Comparison of ENCODE assay signal across 9 cellular contexts in the genomic region with DNA sequence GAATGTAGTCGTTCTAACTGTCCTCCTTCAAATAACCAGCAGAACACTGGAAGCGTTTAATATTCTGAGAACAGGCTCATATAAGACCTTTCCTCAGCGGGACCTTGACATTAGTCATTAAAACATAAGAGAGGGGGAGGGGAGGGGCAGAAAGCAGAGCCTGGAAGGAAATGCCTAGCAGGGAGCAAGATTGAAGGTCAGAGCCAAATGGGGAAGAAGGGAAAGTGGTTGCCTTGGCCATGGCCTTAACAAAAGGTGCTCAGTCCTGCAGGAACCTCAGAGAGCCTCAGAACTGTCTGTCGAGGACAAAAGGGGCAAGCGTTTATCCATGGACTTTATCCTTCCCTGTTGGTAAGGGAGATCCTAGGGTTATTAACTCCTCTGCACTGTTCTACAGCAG. TPM values are rescaled to one million over a fixed set of nuclear protein-coding genes. Genes with fewer than 3 reads are reported as not detected.
A peak's percentile ranks its signal among the peaks of the same experiment; 100 is the strongest.
DNase-seq lines count a peak whose midpoint lies in the region; ATAC-seq and TF ChIP-seq lines count a peak whose summit lies in the region.
"Had no signal": no experiment of that assay in that cellular context is flagged by ENCODE, and none has a peak within 500 bp of the region (broad histone marks: within the 10 kb centered on the region; RNA-seq: fewer than 3 reads in every experiment).

No MANE protein-coding gene starts in this region.

- H3K4me1 ChIP-seq in ectodermal cell (ENCODE audit: control insufficient read depth, insufficient read depth, low read length) = no peaks in the 10 kb centered on the region
- peaks cover 29% of the 10 kb centered on the region for H3K4me1 ChIP-seq in vagina

- no peaks in the 10 kb centered on the region for H3K9me3 Mint-ChIP-seq in activated naive CD4-positive, alpha-beta T cell treated with anti-CD3 and anti-CD28 coated beads, Interleukin-2, amount 50 U/mL, for 24 hours
- peaks cover 0 to 1% (median 0%) of the 10 kb centered on the region in 9 donors for H3K9me3 Mint-ChIP-seq in naive thymus-derived CD8-positive, alpha-beta T cell

- H3K36me3 ChIP-seq in ectodermal cell (ENCODE audit: control insufficient read depth, insufficient read depth, low read length) (no peaks in the 10 kb centered on the region), vagina (no peaks in the 10 kb centered on the region)

- peaks cover 46% of the 10 kb centered on the region for H3K27me3 ChIP-seq in ectodermal cell (ENCODE audit: control insufficient read depth, insufficient read depth, low read length, poor library complexity, severe bottlenecking)
- H3K27me3 ChIP-seq in vagina = no peaks in the 10 kb centered on the region

- peaks cover 2% of the 10 kb centered on the region for H3K36me3 Mint-ChIP-seq in activated naive CD4-positive, alpha-beta T cell treated with anti-CD3 and anti-CD28 coated beads, Interleukin-2, amount 50 U/mL, for 24 hours
- peaks cover 0 to 6% (median 6%) of the 10 kb centered on the region in 3 donors for H3K36me3 Mint-ChIP-seq in naive thymus-derived CD8-positive, alpha-beta T cell

- H3K27ac Mint-ChIP-seq in activated naive CD4-positive, alpha-beta T cell treated with anti-CD3 and anti-CD28 coated beads, Interleukin-2, amount 50 U/mL, for 24 hours = no peak overlapping the region
- H3K27ac Mint-ChIP-seq in naive thymus-derived CD8-positive, alpha-beta T cell = peak overlapping the region in 2 of 10 donors; percentile 46 to 68
- H3K27ac Mint-ChIP-seq: activated CD4-positive, alpha-beta T cell treated with anti-CD3 and anti-CD28 coated beads for 36 hours had no signal

- TF ChIP-seq POLR2A in vagina (IDR thresholded peaks at IDR 0.05) = no peak

- no peak for TF ChIP-seq CTCF in vagina (IDR thresholded peaks at IDR 0.05)

- DNase-seq in activated naive CD4-positive, alpha-beta T cell treated with Interleukin-2 at 50 U/mL for 16 hours = no peak
- no peak for DNase-seq in naive thymus-derived CD8-positive, alpha-beta T cell
- DNase-seq in vagina (ENCODE audit: extremely low spot score in 2 of 2) (no peak), DMS153 treated with DMSO at 0.1 percent for 48 hours (lab: John Stamatoyannopoulos, UW; ENCODE audit: unreplicated experiment) (no peak), NCI-H1105 (lab: John Stamatoyannopoulos, UW) (no peak)
- DNase-seq in stimulated activated naive CD4-positive, alpha-beta T cell (lab: John Stamatoyannopoulos, UW) = no peak

- H3K27ac ChIP-seq in ectodermal cell (ENCODE audit: insufficient read depth, low read depth, low read length, poor library complexity, severe bottlenecking) (no peak overlapping the region), vagina (peak overlapping the region; percentile 72)

- POLR2A ChIA-PET in naive thymus-derived CD8-positive, alpha-beta T cell (lab: Charles Lee) = no interaction called here

- peaks cover 44% of the 10 kb centered on the region for H3K27me3 Mint-ChIP-seq in activated naive CD4-positive, alpha-beta T cell treated with anti-CD3 and anti-CD28 coated beads, Interleukin-2, amount 50 U/mL, for 24 hours
- H3K27me3 Mint-ChIP-seq in naive thymus-derived CD8-positive, alpha-beta T cell = peaks cover 20 to 54% (median 46%) of the 10 kb centered on the region in 5 donors

- peaks cover 7% of the 10 kb centered on the region for H3K4me1 Mint-ChIP-seq in activated naive CD4-positive, alpha-beta T cell treated with anti-CD3 and anti-CD28 coated beads, Interleukin-2, amount 50 U/mL, for 24 hours
- peaks cover 4 to 9% (median 7%) of the 10 kb centered on the region in 4 donors for H3K4me1 Mint-ChIP-seq in naive thymus-derived CD8-positive, alpha-beta T cell
- H3K4me1 Mint-ChIP-seq: activated CD4-positive, alpha-beta T cell treated with anti-CD3 and anti-CD28 coated beads for 36 hours had no signal

- H3K9me3 ChIP-seq in ectodermal cell (ENCODE audit: control insufficient read depth, low read length) = peaks cover 2% of the 10 kb centered on the region
- H3K9me3 ChIP-seq in vagina = no peaks in the 10 kb centered on the region

- intact Hi-C loops in vagina (cut with DNase I) = no loop called here

- ATAC-seq in naive thymus-derived CD8-positive, alpha-beta T cell = no peak

- peak overlapping the region; percentile 82 for H3K4me3 Mint-ChIP-seq in activated naive CD4-positive, alpha-beta T cell treated with anti-CD3 and anti-CD28 coated beads, Interleukin-2, amount 50 U/mL, for 24 hours
- peak overlapping the region in 9 of 10 donors; percentile 38 to 83 (median 76) for H3K4me3 Mint-ChIP-seq in naive thymus-derived CD8-positive, alpha-beta T cell

- H3K4me3 ChIP-seq in ectodermal cell (ENCODE audit: insufficient read depth, low read depth, low read length) (peak overlapping the region; percentile 49), vagina (peak overlapping the region in 1 of 2 donors; percentile 83)

- 47 to 54% methylated on average over 5 of the region's 5 CpGs for WGBS in ectodermal cell, 2 experiments

RNA-seq across cellular contexts. Expression of gene PLA2R1, which starts 0.9 kb away (rescaled TPM):
- 0.37 TPM for polyA plus RNA-seq in ectodermal cell (2013, experiment 1 of 4)
- 0.60 TPM for polyA plus RNA-seq in ectodermal cell (2013, experiment 2 of 4)
- 0.53 TPM for polyA plus RNA-seq in ectodermal cell (2013, experiment 3 of 4)
- polyA plus RNA-seq in ectodermal cell (2013, experiment 4 of 4) = 0.65 TPM
- not detected for total RNA-seq in naive thymus-derived CD8-positive, alpha-beta T cell
- not detected for polyA plus RNA-seq in naive thymus-derived CD8-positive, alpha-beta T cell
- 24.3 TPM for total RNA-seq in vagina

Comparison
In these comparisons a context has a peak if more than half of its experiments do, and no peak if none do; other contexts are left out.
1. RNA of gene PLA2R1, which starts 0.9 kb away (total RNA-seq): 24.3 TPM in vagina (single experiment); not detected in naive thymus-derived CD8-positive, alpha-beta T cell; every median in the first group is over 10 times any median in the second.